10 cellular contexts compared by ENCODE assay signal in the genomic region with DNA sequence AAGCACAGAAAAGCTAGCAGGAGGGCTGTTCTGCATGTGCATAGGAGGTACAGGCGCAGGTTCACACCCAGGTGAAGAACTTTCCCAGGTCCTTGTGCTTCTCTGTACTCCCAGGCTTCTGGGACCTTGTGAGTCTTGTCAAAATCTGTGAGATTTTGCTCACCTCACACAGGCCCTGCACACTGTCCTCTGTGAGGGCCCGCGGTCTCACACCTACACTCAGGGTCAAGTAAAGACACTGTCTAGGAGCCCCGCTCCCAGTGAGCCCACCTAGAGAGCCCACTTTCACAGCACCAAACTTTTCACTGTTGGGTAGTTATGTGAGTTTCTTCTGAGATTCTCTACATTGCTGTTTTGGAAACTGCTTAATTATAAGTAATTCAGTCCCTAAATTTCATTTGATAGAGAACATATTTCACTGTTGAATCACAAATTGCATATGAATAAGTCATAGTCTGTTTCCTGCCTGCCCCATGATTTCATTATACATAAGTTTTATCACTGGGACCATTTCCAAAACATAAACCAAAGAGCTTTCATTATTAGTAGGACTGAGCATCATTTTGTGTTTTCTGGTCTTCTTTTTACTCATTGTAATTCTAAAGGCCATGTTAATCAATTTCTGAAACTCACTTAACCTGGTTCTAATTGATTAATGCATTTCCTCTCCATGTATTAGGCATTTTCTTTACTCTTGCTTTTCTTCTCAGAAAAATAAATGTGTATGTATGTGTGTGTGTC.
DNase-seq lines count a peak whose midpoint lies in the region; ATAC-seq and TF ChIP-seq lines count a peak whose summit lies in the region.
"Had no signal": no experiment of that assay in that cellular context is flagged by ENCODE, and none has a peak within 500 bp of the region (broad histone marks: within the 10 kb centered on the region; RNA-seq: fewer than 3 reads in every experiment).

No MANE protein-coding gene starts in this region.

- H3K4me3 ChIP-seq in astrocyte of the cerebellum (ENCODE audit: low read depth, low read length) = no peak overlapping the region
- H3K4me3 ChIP-seq in CD8-positive, alpha-beta T cell (ENCODE audit: low read depth, low read length) = no peak overlapping the region

- H3K4me1 ChIP-seq in CD8-positive, alpha-beta T cell (ENCODE audit: insufficient read depth, low read length) = no peaks in the 10 kb centered on the region

- TF ChIP-seq CTCF in astrocyte of the cerebellum (IDR thresholded peaks at IDR 0.05; ENCODE audit: low read depth, low read length, missing control alignments) = no peak
- TF ChIP-seq CTCF in CD8-positive, alpha-beta T cell (IDR thresholded peaks at IDR 0.05) = no peak

- intact Hi-C loops in CD8-positive, alpha-beta T cell (cut with DNase I, micrococcal nuclease) = no loop called here

- H3K36me3 ChIP-seq in CD8-positive, alpha-beta T cell (ENCODE audit: insufficient read depth, low read length) = no peaks in the 10 kb centered on the region

- ATAC-seq in HG02981 (IDR thresholded peaks at IDR 0.05; ENCODE audit: unreplicated experiment) (peak; percentile 79), T-cell (replicated peaks in 1 of 4) (no peak)
- peak; percentile 69 to 87 for ATAC-seq in stimulated activated naive B cell treated with anti-CD40 and anti-IgM and Interleukin-4, amounts not matched to agents 10 μg/mL and 1 μg/mL and 100 μg/mL, for 72 hours (replicated peaks)
- no peak for ATAC-seq in CD8-positive, alpha-beta T cell

- H3K27me3 Mint-ChIP-seq in stimulated activated naive B cell treated with anti-CD40 and anti-IgM and Interleukin-4, amounts not matched to agents 10 μg/mL and 1 μg/mL and 100 μg/mL, for 72 hours = no peaks in the 10 kb centered on the region
- no peaks in the 10 kb centered on the region for H3K27me3 Mint-ChIP-seq in T-cell
- H3K27me3 Mint-ChIP-seq in CD8-positive, alpha-beta T cell (ENCODE audit: low read depth) = no peaks in the 10 kb centered on the region

- in situ Hi-C loops in astrocyte of the cerebellum (cut with HindIII; ENCODE audit: low sequenced_read_pairs) = no loop called here

- POLR2A ChIA-PET in T-cell (lab: Charles Lee) = no interaction called here
- POLR2A ChIA-PET in CD8-positive, alpha-beta T cell (lab: Charles Lee) = no interaction called here

- H3K4me1 Mint-ChIP-seq in stimulated activated naive B cell treated with anti-CD40 and anti-IgM and Interleukin-4, amounts not matched to agents 10 μg/mL and 1 μg/mL and 100 μg/mL, for 72 hours = peaks cover 3 to 12% of the 10 kb centered on the region in 2 donors
- H3K4me1 Mint-ChIP-seq in T-cell = no peaks in the 10 kb centered on the region
- no peaks in the 10 kb centered on the region for H3K4me1 Mint-ChIP-seq in CD8-positive, alpha-beta T cell (ENCODE audit: low read depth)

- H3K9me3 Mint-ChIP-seq in stimulated activated naive B cell treated with anti-CD40 and anti-IgM and Interleukin-4, amounts not matched to agents 10 μg/mL and 1 μg/mL and 100 μg/mL, for 72 hours = peaks cover 7 to 12% of the 10 kb centered on the region in 2 donors
- H3K9me3 Mint-ChIP-seq in T-cell = peaks cover 13 to 19% (median 14%) of the 10 kb centered on the region in 3 donors
- H3K9me3 Mint-ChIP-seq in CD8-positive, alpha-beta T cell = peaks cover 16% of the 10 kb centered on the region

- H3K27me3 ChIP-seq in CD8-positive, alpha-beta T cell (ENCODE audit: insufficient read depth, low read length) = no peaks in the 10 kb centered on the region

- no peak overlapping the region for H3K4me3 Mint-ChIP-seq in stimulated activated naive B cell treated with anti-CD40 and anti-IgM and Interleukin-4, amounts not matched to agents 10 μg/mL and 1 μg/mL and 100 μg/mL, for 72 hours
- no peak overlapping the region for H3K4me3 Mint-ChIP-seq in T-cell
- no peak overlapping the region for H3K4me3 Mint-ChIP-seq in CD8-positive, alpha-beta T cell
- H3K4me3 Mint-ChIP-seq: T-helper 1 cell treated with Interleukin-12 subunit alpha and Interleukin-12 subunit beta and Interleukin-4 antibody, amounts not matched to agents 30 μg/mL and 1 μg/mL, for 36 hours had no signal

- no peak overlapping the region for H3K27ac Mint-ChIP-seq in stimulated activated naive B cell treated with anti-CD40 and anti-IgM and Interleukin-4, amounts not matched to agents 10 μg/mL and 1 μg/mL and 100 μg/mL, for 72 hours
- no peak overlapping the region for H3K27ac Mint-ChIP-seq in T-cell
- no peak overlapping the region for H3K27ac Mint-ChIP-seq in CD8-positive, alpha-beta T cell
- H3K27ac Mint-ChIP-seq: T-helper 1 cell treated with Interleukin-12 subunit alpha and Interleukin-12 subunit beta and Interleukin-4 antibody, amounts not matched to agents 30 μg/mL and 1 μg/mL, for 36 hours had no signal

- DNase-seq in GM19240 (ENCODE audit: insufficient read length, low spot score) = peak; percentile 1
- peak; percentile 73 for DNase-seq in astrocyte of the cerebellum (ENCODE audit: low read depth)
- DNase-seq in stimulated activated naive B cell treated with anti-CD40 and anti-IgM and Interleukin-4, amounts not matched to agents 10 μg/mL and 1 μg/mL and 100 μg/mL, for 72 hours = no peak
- no peak for DNase-seq in stimulated activated CD4-positive, alpha-beta T cell treated with anti-CD3 and anti-CD28 coated beads, Interleukin-15, amount 100 ng/mL, for 24 hours
- DNase-seq in T-cell = no peak
- DNase-seq in CD8-positive, alpha-beta T cell = no peak
- DNase-seq in NCI-H446 treated with DMSO at 0.1 percent for 48 hours (lab: John Stamatoyannopoulos, UW) = no peak

- no peaks in the 10 kb centered on the region for H3K9me3 ChIP-seq in CD8-positive, alpha-beta T cell (ENCODE audit: low read length)

- H3K27ac ChIP-seq in CD8-positive, alpha-beta T cell (ENCODE audit: low read depth, low read length) = no peak overlapping the region
- H3K27ac ChIP-seq: HL-60 had no signal

- H3K36me3 Mint-ChIP-seq in stimulated activated naive B cell treated with anti-CD40 and anti-IgM and Interleukin-4, amounts not matched to agents 10 μg/mL and 1 μg/mL and 100 μg/mL, for 72 hours = no peaks in the 10 kb centered on the region
- H3K36me3 Mint-ChIP-seq in T-cell = no peaks in the 10 kb centered on the region
- no peaks in the 10 kb centered on the region for H3K36me3 Mint-ChIP-seq in CD8-positive, alpha-beta T cell

- CTCF ChIA-PET in T-cell (lab: Charles Lee) = no interaction called here
- CTCF ChIA-PET in CD8-positive, alpha-beta T cell (lab: Charles Lee) = no interaction called here

Comparison
In these comparisons a context has a peak if more than half of its experiments do, and no peak if none do; other contexts are left out.
1. DNase-seq: peak in GM19240 (single experiment) and astrocyte of the cerebellum (single experiment); none in stimulated activated naive B cell treated with anti-CD40 and anti-IgM and Interleukin-4, amounts not matched to agents 10 μg/mL and 1 μg/mL and 100 μg/mL, for 72 hours (single experiment), stimulated activated CD4-positive, alpha-beta T cell treated with anti-CD3 and anti-CD28 coated beads, Interleukin-15, amount 100 ng/mL, for 24 hours (single experiment), T-cell (0 of 34), CD8-positive, alpha-beta T cell (0 of 7) and NCI-H446 treated with DMSO at 0.1 percent for 48 hours (single experiment).
2. ATAC-seq: peak in HG02981 (single experiment) and stimulated activated naive B cell treated with anti-CD40 and anti-IgM and Interleukin-4, amounts not matched to agents 10 μg/mL and 1 μg/mL and 100 μg/mL, for 72 hours (2 of 2); none in T-cell (0 of 4) and CD8-positive, alpha-beta T cell (single experiment).